ENCODE assay signal across 12 cellular contexts in the genomic region with DNA sequence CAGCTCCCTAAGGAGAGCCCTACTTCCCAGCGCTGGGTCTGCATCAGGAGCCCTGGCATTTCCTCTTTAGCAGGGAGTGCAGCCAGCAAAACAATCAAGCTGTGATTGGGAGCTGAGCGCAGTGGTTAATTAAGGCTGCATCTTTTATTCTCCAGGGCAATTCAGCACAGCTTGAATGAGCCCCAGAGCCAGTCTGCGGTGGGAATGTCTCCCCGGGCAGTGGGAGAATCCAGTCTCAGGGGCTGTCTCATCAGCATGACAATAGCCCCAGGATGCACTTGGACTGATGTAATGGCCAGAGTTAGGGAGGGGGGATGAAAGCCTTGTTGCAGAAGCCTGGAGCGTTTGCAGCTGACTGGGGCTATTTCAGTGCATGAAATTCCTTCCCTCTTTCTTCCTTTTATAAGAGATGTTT.
DNase-seq lines count a peak whose midpoint lies in the region; ATAC-seq and TF ChIP-seq lines count a peak whose summit lies in the region.
"Had no signal": no experiment of that assay in that cellular context is flagged by ENCODE, and none has a peak within 500 bp of the region (broad histone marks: within the 10 kb centered on the region; RNA-seq: fewer than 3 reads in every experiment).

No MANE protein-coding gene starts in this region.

- no peak overlapping the region for H3K27ac Mint-ChIP-seq in CD4-positive, alpha-beta T cell

- peak; percentile 18; the same call in 1 of the 2 replicates for TF ChIP-seq RAD21 in SK-N-SH (IDR thresholded peaks at IDR 0.05; ENCODE audit: low read length)

- peak overlapping the region; percentile 54; the same call in 1 of the 2 replicates for H2AFZ ChIP-seq in SK-N-SH (ENCODE audit: low read depth)
- H2AFZ ChIP-seq: PC-9 had no signal

- 5% methylated on average over 5 of the region's 5 CpGs for WGBS in SK-N-SH (ENCODE audit: low lambda C conversion rate)
- WGBS in iPS DF 6.9 (ENCODE audit: insufficient coverage, insufficient read length), result no CpG with 5 or more reads among the region's 5 CpGs

- no peaks in the 10 kb centered on the region for H3K9me3 Mint-ChIP-seq in CD4-positive, alpha-beta T cell

- no peak overlapping the region for H3K4me3 ChIP-seq in SK-N-SH (ENCODE audit: low read depth in 2 of 2, low read length in 1 of 2)
- no peak overlapping the region for H3K4me3 ChIP-seq in iPS DF 6.9 (ENCODE audit: low read length)
- H3K4me3 ChIP-seq: GM12878, PC-9 had no signal

- no peaks in the 10 kb centered on the region for H3K27me3 Mint-ChIP-seq in CD4-positive, alpha-beta T cell

- no peak overlapping the region for H3K4me3 Mint-ChIP-seq in CD4-positive, alpha-beta T cell

- H3K36me3 ChIP-seq in SK-N-SH (replicated peaks in 1 of 2; ENCODE audit: control insufficient read depth in 1 of 2, insufficient read depth in 2 of 2, low read length in 1 of 2), result no peaks in the 10 kb centered on the region
- no peaks in the 10 kb centered on the region for H3K36me3 ChIP-seq in iPS DF 6.9 (ENCODE audit: control insufficient read depth, insufficient read depth, low read length)

- no peaks in the 10 kb centered on the region for H3K36me3 Mint-ChIP-seq in CD4-positive, alpha-beta T cell (ENCODE audit: low read depth)

- DNase-seq in A172 (ENCODE audit: low spot score), result peak; percentile 81
- DNase-seq in NCI-H1092 (lab: John Stamatoyannopoulos, UW), result peak; percentile 81
- DNase-seq in SK-N-SH, result peak; percentile 58
- peak; percentile 93 for DNase-seq in iPS DF 6.9 (ENCODE audit: low read depth, low spot score)
- DNase-seq in stimulated activated CD4-positive, alpha-beta T cell treated with anti-CD3 and anti-CD28 coated beads, Interleukin-4, amount 100 ng/mL, for 4 hours, result no peak
- no peak for DNase-seq in 8988T
- no peak for DNase-seq in CD4-positive, alpha-beta T cell
- DNase-seq in dermis blood vessel endothelial cell, result no peak
- DNase-seq: activated CD4-positive, alpha-beta T cell treated with anti-CD3 and anti-CD28 coated beads, Interleukin-2, amount 50 U/mL, for 48 hours; PC-9; stimulated activated CD4-positive, alpha-beta T cell treated with anti-CD3 and anti-CD28 coated beads, Interleukin-12 subunit alpha, Interleukin-12 subunit beta, amount 100 ng/mL, for 4 hours had no signal

- no peak for TF ChIP-seq CTCF in SK-N-SH (IDR thresholded peaks at IDR 0.05)
- TF ChIP-seq CTCF in CD4-positive, alpha-beta T cell (IDR thresholded peaks at IDR 0.05), result no peak

- no peak for ATAC-seq in CD4-positive, alpha-beta T cell (ENCODE audit: poor library complexity)
- ATAC-seq: GM12878 had no signal

- H3F3A ChIP-seq in SK-N-SH (replicated peaks; ENCODE audit: insufficient read depth), result no peaks in the 10 kb centered on the region

- H3K4me1 ChIP-seq in SK-N-SH (ENCODE audit: control insufficient read depth in 1 of 2, insufficient read depth in 2 of 2, low read depth in 1 of 2, low read length in 1 of 2) (peaks cover 0 to 15% of the 10 kb centered on the region in 2 experiments; a peak in 2 of 4 replicates), iPS DF 6.9 (ENCODE audit: control insufficient read depth, insufficient read depth, low read length) (peaks cover 3% of the 10 kb centered on the region; the same call in 1 of the 2 replicates)

- no peaks in the 10 kb centered on the region for H3K9me2 ChIP-seq in SK-N-SH

- no peaks in the 10 kb centered on the region for H3K27me3 ChIP-seq in SK-N-SH (ENCODE audit: insufficient read depth)
- no peaks in the 10 kb centered on the region for H3K27me3 ChIP-seq in iPS DF 6.9 (ENCODE audit: control insufficient read depth, insufficient read depth, low read length)
- no peaks in the 10 kb centered on the region for H3K27me3 ChIP-seq in CD4-positive, alpha-beta T cell (ENCODE audit: control insufficient read depth, insufficient read depth, low read length)

- H3K79me2 ChIP-seq in SK-N-SH (ENCODE audit: insufficient read depth), result no peaks in the 10 kb centered on the region

- no peaks in the 10 kb centered on the region for H3K4me1 Mint-ChIP-seq in CD4-positive, alpha-beta T cell (ENCODE audit: low read depth)

- H3K4me2 ChIP-seq in SK-N-SH, result peak overlapping the region; percentile 46; the same call in 1 of the 2 replicates
- H3K4me2 ChIP-seq: PC-9 had no signal

- peak in 1 of 2 experiments; percentile 59; a peak in 1 of 4 replicates for TF ChIP-seq EP300 in SK-N-SH (IDR thresholded peaks at IDR 0.05; ENCODE audit: borderline replicate concordance in 1 of 2, low read depth in 1 of 2, low read length in 1 of 2)

- intact Hi-C loops in CD4-positive, alpha-beta T cell (cut with DNase I, micrococcal nuclease), result no loop called here

- POLR2A ChIA-PET in SK-N-SH (lab: Yijun Ruan, JAX), result interaction anchor here (0.6 kb wide), 1 partner anchor 12 kb away, joined by 3 read pairs; no protein-coding TSS in a partner anchor
- POLR2A ChIA-PET in CD4-positive, alpha-beta T cell (lab: Charles Lee), result no interaction called here

- H4K20me1 ChIP-seq in SK-N-SH (ENCODE audit: insufficient read depth), result no peaks in the 10 kb centered on the region

- CTCF ChIA-PET in SK-N-SH (lab: Yijun Ruan, JAX), result interaction anchor here (1.1 kb wide), 2 partner anchors 16 to 1062 kb away, joined by 3 read pairs; no protein-coding TSS in a partner anchor
- CTCF ChIA-PET in CD4-positive, alpha-beta T cell (lab: Charles Lee), result no interaction called here

- H3K9me3 ChIP-seq in SK-N-SH (no peaks in the 10 kb centered on the region), iPS DF 6.9 (ENCODE audit: control insufficient read depth, insufficient read depth, low read length) (no peaks in the 10 kb centered on the region)
- H3K9me3 ChIP-seq in CD4-positive, alpha-beta T cell (ENCODE audit: control insufficient read depth, low read length), result no peaks in the 10 kb centered on the region

- H3K27ac ChIP-seq in SK-N-SH (ENCODE audit: low read depth in 2 of 2, low read length in 1 of 2), result peak overlapping the region in 1 of 2 experiments; percentile 20; a peak in 2 of 4 replicates
- H3K27ac ChIP-seq in iPS DF 6.9 (ENCODE audit: low read length), result no peak overlapping the region
- no peak overlapping the region for H3K27ac ChIP-seq in CD4-positive, alpha-beta T cell (ENCODE audit: low read depth, low read length)
- H3K27ac ChIP-seq: PC-9 had no signal

- H3K9ac ChIP-seq in SK-N-SH, result no peak overlapping the region

TF ChIP-seq in SK-N-SH, 30 proteins besides CTCF, POLR2A, EP300 and RAD21:
- TF ChIP-seq FOXJ3 (CRISPR knock-in tag; IDR thresholded peaks at IDR 0.05) (peak; percentile 33; the same call in 1 of the 2 replicates), MXI1 (IDR thresholded peaks at IDR 0.05; ENCODE audit: low read depth, low read length) (no peak), RFX5 (IDR thresholded peaks at IDR 0.05; ENCODE audit: low read length) (peak; percentile 26; the same call in 1 of the 2 replicates), SMC3 (IDR thresholded peaks at IDR 0.05; ENCODE audit: low read depth, low read length) (no peak), RCOR1 (IDR thresholded peaks at IDR 0.05; ENCODE audit: low read length) (peak; percentile 75), TCF12 (IDR thresholded peaks at IDR 0.05) (no peak), EZH2phosphoT487 (IDR thresholded peaks at IDR 0.05; ENCODE audit: borderline replicate concordance, low read depth) (no peak), GATA2 (CRISPR knock-in tag; IDR thresholded peaks at IDR 0.05) (0 out of 2 replicates have a peak, but pooled peaks have one; percentile 25)

Comparison
In these comparisons a context has a peak if more than half of its experiments do, and no peak if none do; other contexts are left out.
1. DNase-seq: peak in A172 (single experiment), NCI-H1092 (single experiment), SK-N-SH (single experiment) and iPS DF 6.9 (single experiment); none in stimulated activated CD4-positive, alpha-beta T cell treated with anti-CD3 and anti-CD28 coated beads, Interleukin-4, amount 100 ng/mL, for 4 hours (0 of 2), 8988T (single experiment), CD4-positive, alpha-beta T cell (0 of 10) and dermis blood vessel endothelial cell (single experiment).